7 cellular contexts compared by ENCODE assay signal in the genomic region with DNA sequence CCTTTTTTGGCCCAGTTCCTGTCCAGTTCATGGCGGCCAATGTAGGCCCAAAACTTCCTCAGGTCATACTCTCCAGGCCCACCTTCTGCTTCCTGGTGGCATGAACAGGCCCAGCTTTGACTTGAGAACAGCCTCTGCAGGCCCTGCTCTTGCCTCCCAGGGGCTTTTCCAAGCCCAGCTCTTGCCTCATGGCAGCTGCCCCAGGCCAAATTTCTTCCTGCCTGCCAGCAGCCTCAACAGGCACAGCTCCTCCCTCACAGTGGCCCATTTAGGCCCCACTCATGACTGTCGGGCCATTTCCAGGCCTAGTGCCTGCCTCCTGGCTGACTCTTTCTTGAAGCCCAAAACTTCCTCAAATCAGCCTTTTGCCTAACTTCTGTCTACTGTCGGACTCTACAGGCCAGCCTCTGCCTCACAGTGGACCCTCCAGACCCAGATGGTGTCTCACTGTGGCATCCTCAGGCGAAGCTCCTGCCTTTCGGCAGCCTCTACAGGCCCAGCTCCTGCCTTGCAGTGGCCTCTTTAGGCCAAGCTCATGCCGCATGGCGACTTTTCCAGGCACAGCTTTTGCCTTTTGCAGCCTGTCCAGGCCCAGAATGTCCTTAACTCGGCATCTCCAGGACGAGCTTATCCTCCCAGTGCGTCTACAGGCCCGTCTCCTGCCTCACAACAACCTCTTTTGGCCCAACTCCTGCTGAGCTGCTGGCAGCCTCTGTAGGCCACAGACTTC. TPM values are rescaled to one million over a fixed set of nuclear protein-coding genes. Genes with fewer than 3 reads are reported as not detected.
A peak's percentile ranks its signal among the peaks of the same experiment; 100 is the strongest.
DNase-seq lines count a peak whose midpoint lies in the region; ATAC-seq and TF ChIP-seq lines count a peak whose summit lies in the region.
"Not testable (repeated sequence)": the region's sequence is repeated elsewhere in the genome, so short reads cannot be mapped to it uniquely, and the experiment has no call there.

No MANE protein-coding gene starts in this region.

- H3K4me3 Mint-ChIP-seq in Caco-2 (ENCODE audit: unreplicated experiment); activated CD4-positive, alpha-beta T cell treated with anti-CD3 and anti-CD28 coated beads, Interleukin-2, amount 10 ng/mL, durations not matched to agents 24 days and 14 days; activated naive CD4-positive, alpha-beta T cell treated with anti-CD3 and anti-CD28 coated beads for 36 hours; activated naive CD8-positive, alpha-beta T cell treated with anti-CD3 and anti-CD28 coated beads, Interleukin-2, amount 10 ng/mL, durations not matched to agents 7 days and 5 days; memory B cell; stimulated activated naive B cell treated with anti-CD40 and anti-IgM and Interleukin-4, amounts not matched to agents 10 μg/mL and 1 μg/mL and 100 μg/mL, for 72 hours: not testable (repeated sequence)

- not testable (repeated sequence) for H3K27me3 ChIP-seq in Caco-2 (replicated peaks; ENCODE audit: control insufficient read depth, insufficient read depth, low read length); left ventricle myocardium inferior (ENCODE audit: low read depth)

- H3K27ac Mint-ChIP-seq in Caco-2 (ENCODE audit: unreplicated experiment) (peak overlapping the region; percentile 22), memory B cell (peak overlapping the region; percentile 33)
- peak overlapping the region; percentile 8 for H3K27ac Mint-ChIP-seq in activated CD4-positive, alpha-beta T cell treated with anti-CD3 and anti-CD28 coated beads, Interleukin-2, amount 10 ng/mL, durations not matched to agents 24 days and 14 days
- H3K27ac Mint-ChIP-seq in activated naive CD4-positive, alpha-beta T cell treated with anti-CD3 and anti-CD28 coated beads for 36 hours: peak overlapping the region; percentile 61
- peak overlapping the region; percentile 38 for H3K27ac Mint-ChIP-seq in activated naive CD8-positive, alpha-beta T cell treated with anti-CD3 and anti-CD28 coated beads, Interleukin-2, amount 10 ng/mL, durations not matched to agents 7 days and 5 days
- H3K27ac Mint-ChIP-seq in stimulated activated naive B cell treated with anti-CD40 and anti-IgM and Interleukin-4, amounts not matched to agents 10 μg/mL and 1 μg/mL and 100 μg/mL, for 72 hours: peak overlapping the region; percentile 52

- H3K9me3 ChIP-seq in Caco-2; left ventricle myocardium inferior (replicated peaks): not testable (repeated sequence)

- H3K36me3 Mint-ChIP-seq in Caco-2 (ENCODE audit: insufficient read depth, unreplicated experiment) (peaks cover 43% of the 10 kb centered on the region), memory B cell (peaks cover 24% of the 10 kb centered on the region)
- peaks cover 20% of the 10 kb centered on the region for H3K36me3 Mint-ChIP-seq in activated CD4-positive, alpha-beta T cell treated with anti-CD3 and anti-CD28 coated beads, Interleukin-2, amount 10 ng/mL, durations not matched to agents 24 days and 14 days (ENCODE audit: low read depth)
- peaks cover 22% of the 10 kb centered on the region for H3K36me3 Mint-ChIP-seq in activated naive CD4-positive, alpha-beta T cell treated with anti-CD3 and anti-CD28 coated beads for 36 hours (ENCODE audit: low read depth)
- H3K36me3 Mint-ChIP-seq in activated naive CD8-positive, alpha-beta T cell treated with anti-CD3 and anti-CD28 coated beads, Interleukin-2, amount 10 ng/mL, durations not matched to agents 7 days and 5 days: not testable (repeated sequence)
- H3K36me3 Mint-ChIP-seq in stimulated activated naive B cell treated with anti-CD40 and anti-IgM and Interleukin-4, amounts not matched to agents 10 μg/mL and 1 μg/mL and 100 μg/mL, for 72 hours: peaks cover 33 to 37% of the 10 kb centered on the region in 2 donors

- H3K4me1 ChIP-seq in Caco-2, left ventricle myocardium inferior: not testable (repeated sequence)

- not testable (repeated sequence) for H3K36me3 ChIP-seq in Caco-2 (ENCODE audit: control insufficient read depth, insufficient read depth, low read length)
- H3K36me3 ChIP-seq in left ventricle myocardium inferior: peaks cover 34% of the 10 kb centered on the region

- DNase-seq in Caco-2; activated CD4-positive, alpha-beta T cell treated with anti-CD3 and anti-CD28 coated beads, Interleukin-2, amount 10 ng/mL, durations not matched to agents 24 days and 14 days; activated naive CD4-positive, alpha-beta T cell treated with anti-CD3 and anti-CD28 coated beads for 36 hours; activated naive CD8-positive, alpha-beta T cell treated with anti-CD3 and anti-CD28 coated beads, Interleukin-2, amount 10 ng/mL, durations not matched to agents 7 days and 5 days; left ventricle myocardium inferior; memory B cell (ENCODE audit: low spot score in 2 of 2); stimulated activated naive B cell treated with anti-CD40 and anti-IgM and Interleukin-4, amounts not matched to agents 10 μg/mL and 1 μg/mL and 100 μg/mL, for 72 hours: not testable (repeated sequence)

- H3K4me1 Mint-ChIP-seq in Caco-2 (ENCODE audit: low read depth, unreplicated experiment); activated CD4-positive, alpha-beta T cell treated with anti-CD3 and anti-CD28 coated beads, Interleukin-2, amount 10 ng/mL, durations not matched to agents 24 days and 14 days; activated naive CD4-positive, alpha-beta T cell treated with anti-CD3 and anti-CD28 coated beads for 36 hours (ENCODE audit: low read depth); activated naive CD8-positive, alpha-beta T cell treated with anti-CD3 and anti-CD28 coated beads, Interleukin-2, amount 10 ng/mL, durations not matched to agents 7 days and 5 days; memory B cell; stimulated activated naive B cell treated with anti-CD40 and anti-IgM and Interleukin-4, amounts not matched to agents 10 μg/mL and 1 μg/mL and 100 μg/mL, for 72 hours: not testable (repeated sequence)

- CTCF ChIA-PET in Caco-2 (lab: Charles Lee); activated naive CD4-positive, alpha-beta T cell treated with anti-CD3 and anti-CD28 coated beads for 36 hours (lab: Charles Lee): not testable (repeated sequence)

- H3K9me3 Mint-ChIP-seq in Caco-2 (ENCODE audit: unreplicated experiment); activated CD4-positive, alpha-beta T cell treated with anti-CD3 and anti-CD28 coated beads, Interleukin-2, amount 10 ng/mL, durations not matched to agents 24 days and 14 days; activated naive CD4-positive, alpha-beta T cell treated with anti-CD3 and anti-CD28 coated beads for 36 hours; activated naive CD8-positive, alpha-beta T cell treated with anti-CD3 and anti-CD28 coated beads, Interleukin-2, amount 10 ng/mL, durations not matched to agents 7 days and 5 days; memory B cell; stimulated activated naive B cell treated with anti-CD40 and anti-IgM and Interleukin-4, amounts not matched to agents 10 μg/mL and 1 μg/mL and 100 μg/mL, for 72 hours: not testable (repeated sequence)

- intact Hi-C loops in Caco-2 (cut with micrococcal nuclease; ENCODE audit: unreplicated experiment); activated CD4-positive, alpha-beta T cell treated with anti-CD3 and anti-CD28 coated beads, Interleukin-2, amount 10 ng/mL, durations not matched to agents 24 days and 14 days (cut with micrococcal nuclease); activated naive CD4-positive, alpha-beta T cell treated with anti-CD3 and anti-CD28 coated beads for 36 hours (cut with micrococcal nuclease); left ventricle myocardium inferior (cut with micrococcal nuclease): not testable (repeated sequence)

- H3K4me3 ChIP-seq in Caco-2 (ENCODE audit: low read depth, low read length); left ventricle myocardium inferior: not testable (repeated sequence)

- not testable (repeated sequence) for H3K27me3 Mint-ChIP-seq in Caco-2 (ENCODE audit: insufficient read depth, unreplicated experiment); activated CD4-positive, alpha-beta T cell treated with anti-CD3 and anti-CD28 coated beads, Interleukin-2, amount 10 ng/mL, durations not matched to agents 24 days and 14 days; activated naive CD4-positive, alpha-beta T cell treated with anti-CD3 and anti-CD28 coated beads for 36 hours (ENCODE audit: low read depth); activated naive CD8-positive, alpha-beta T cell treated with anti-CD3 and anti-CD28 coated beads, Interleukin-2, amount 10 ng/mL, durations not matched to agents 7 days and 5 days; memory B cell; stimulated activated naive B cell treated with anti-CD40 and anti-IgM and Interleukin-4, amounts not matched to agents 10 μg/mL and 1 μg/mL and 100 μg/mL, for 72 hours

- BruUV-seq in Caco-2 (replicated peaks; lab: Mats Ljungman, UMichigan): not testable (repeated sequence)

- ATAC-seq in activated naive CD8-positive, alpha-beta T cell treated with anti-CD3 and anti-CD28 coated beads, Interleukin-2, amount 10 ng/mL, durations not matched to agents 7 days and 5 days (ENCODE audit: low read depth); memory B cell (ENCODE audit: low read depth); stimulated activated naive B cell treated with anti-CD40 and anti-IgM and Interleukin-4, amounts not matched to agents 10 μg/mL and 1 μg/mL and 100 μg/mL, for 72 hours (replicated peaks): not testable (repeated sequence)

- POLR2A ChIA-PET in Caco-2 (lab: Charles Lee); activated naive CD8-positive, alpha-beta T cell treated with anti-CD3 and anti-CD28 coated beads, Interleukin-2, amount 10 ng/mL, durations not matched to agents 7 days and 5 days (lab: Charles Lee): not testable (repeated sequence)

- TF ChIP-seq CTCF in Caco-2 (IDR thresholded peaks at IDR 0.05; ENCODE audit: insufficient read depth in 1 of 2, low read depth in 1 of 2, low read length in 1 of 2, severe bottlenecking in 1 of 2, unreplicated experiment in 1 of 2); left ventricle myocardium inferior (IDR thresholded peaks at IDR 0.05; ENCODE audit: borderline replicate concordance): not testable (repeated sequence)

- peak overlapping the region; percentile 33 for H3K27ac ChIP-seq in left ventricle myocardium inferior (replicated peaks)

RNA-seq across cellular contexts. Expression of a gene that starts 53.7 kb away (rescaled TPM):
- 46.7 and 51.8 TPM in 2 replicates for total RNA-seq in Caco-2 (2022)
- 50.2 and 51.9 TPM in 2 replicates for total RNA-seq in activated CD4-positive, alpha-beta T cell treated with anti-CD3 and anti-CD28 coated beads, Interleukin-2, amount 10 ng/mL, durations not matched to agents 24 days and 14 days
- total RNA-seq in activated naive CD4-positive, alpha-beta T cell treated with anti-CD3 and anti-CD28 coated beads for 36 hours: 10 to 100 TPM; 35.9 to 36.9 TPM
- 10 to 100 TPM; 53.1 to 55.4 TPM for total RNA-seq in activated naive CD8-positive, alpha-beta T cell treated with anti-CD3 and anti-CD28 coated beads, Interleukin-2, amount 10 ng/mL, durations not matched to agents 7 days and 5 days
- total RNA-seq in left ventricle myocardium inferior: 28.1 TPM

Comparison
In these comparisons a context has a peak if more than half of its experiments do, and no peak if none do; other contexts are left out.
1. H3K27ac Mint-ChIP-seq: peak in every context shown above with its lines; median percentile 61 in activated naive CD4-positive, alpha-beta T cell treated with anti-CD3 and anti-CD28 coated beads for 36 hours; 52 in stimulated activated naive B cell treated with anti-CD40 and anti-IgM and Interleukin-4, amounts not matched to agents 10 μg/mL and 1 μg/mL and 100 μg/mL, for 72 hours; 38 in activated naive CD8-positive, alpha-beta T cell treated with anti-CD3 and anti-CD28 coated beads, Interleukin-2, amount 10 ng/mL, durations not matched to agents 7 days and 5 days; 33 in memory B cell; 22 in Caco-2; 8 in activated CD4-positive, alpha-beta T cell treated with anti-CD3 and anti-CD28 coated beads, Interleukin-2, amount 10 ng/mL, durations not matched to agents 24 days and 14 days.